In the genomic region with DNA sequence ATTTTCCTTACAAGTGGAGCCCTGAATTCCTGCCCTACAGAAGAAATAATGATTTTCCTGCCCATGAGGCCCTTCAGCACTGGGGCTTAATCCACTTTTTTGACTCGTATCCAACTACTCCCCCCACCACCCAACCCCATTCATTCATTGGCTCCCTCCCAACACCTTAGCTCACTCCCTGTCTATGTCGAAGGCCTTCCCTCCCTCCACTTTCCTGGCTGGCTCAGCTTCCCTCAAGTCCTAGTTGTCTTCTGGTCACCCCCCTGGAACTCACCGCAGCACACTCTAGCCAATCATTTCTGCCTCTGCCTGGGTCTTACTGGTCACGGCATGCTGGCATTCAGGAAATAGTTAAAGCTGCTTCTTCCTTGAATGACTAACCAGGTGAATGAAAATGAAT, we compare ENCODE assay signal across 13 cellular contexts.
DNase-seq lines count a peak whose midpoint lies in the region; ATAC-seq, FAIRE-seq and TF ChIP-seq lines count a peak whose summit lies in the region.
"Had no signal": no experiment of that assay in that cellular context is flagged by ENCODE, and none has a peak within 500 bp of the region (broad histone marks: within the 10 kb centered on the region; RNA-seq: fewer than 3 reads in every experiment).

No MANE protein-coding gene starts in this region.

- 60% methylated on average over 4 of the region's 4 CpGs for WGBS in A549 (ENCODE audit: missing lambda C conversion rate)
- 26 to 49% methylated on average over 2 to 3 of the region's 4 CpGs for WGBS in gastroesophageal sphincter (ENCODE audit: low coverage in 1 of 2), 2 donors

- TF ChIP-seq CTCF in A549 (IDR thresholded peaks at IDR 0.05) (no peak), RWPE2 (IDR thresholded peaks at IDR 0.05; ENCODE audit: poor library complexity, severe bottlenecking) (no peak), gastroesophageal sphincter (IDR thresholded peaks at IDR 0.05) (no peak)

- H3K27ac ChIP-seq in A549 (peak overlapping the region; percentile 10 to 44; a peak in 3 of 6 replicates), RWPE2 (ENCODE audit: poor library complexity, severe bottlenecking) (peak overlapping the region; percentile 61), gastroesophageal sphincter (no peak overlapping the region)

- DNase-seq in A549 (ENCODE audit: low read depth in 1 of 2, low spot score in 1 of 2): no peak
- peak; percentile 81 for DNase-seq in HK-2 (ENCODE audit: unreplicated experiment)
- DNase-seq in RWPE2 (ENCODE audit: low spot score): no peak
- DNase-seq in glomerular visceral epithelial cell (ENCODE audit: extremely low spot score): peak; percentile 98
- no peak for DNase-seq in H4 (ENCODE audit: low spot score)
- no peak for DNase-seq in activated T-cell treated with anti-CD3 and anti-CD28 coated beads for 4 hours
- DNase-seq: activated effector memory CD4-positive, alpha-beta T cell treated with anti-CD3 and anti-CD28 coated beads, Interleukin-2, amount 50 U/mL, for 16 hours; MM.1S; stimulated activated CD4-positive, alpha-beta T cell treated with anti-CD3 and anti-CD28 coated beads, Interleukin-4, amount 100 ng/mL, for 1 hour had no signal

- peaks cover 16% of the 10 kb centered on the region for H3K4me1 ChIP-seq in A549
- peaks cover 13% of the 10 kb centered on the region for H3K4me1 ChIP-seq in RWPE2 (ENCODE audit: insufficient read depth, poor library complexity, severe bottlenecking)
- H3K4me1 ChIP-seq in gastroesophageal sphincter: peaks cover 0 to 15% (median 0%) of the 10 kb centered on the region in 3 donors

- POLR2A ChIA-PET in A549 (lab: Yijun Ruan, JAX): no interaction called here

- CTCF ChIA-PET in A549 (lab: Yijun Ruan, JAX): interaction anchor here (0.7 kb wide), 1 partner anchor 646 kb away, joined by 3 read pairs; no protein-coding TSS in a partner anchor

- TF ChIP-seq EP300 in A549 (IDR thresholded peaks at IDR 0.05) (no peak), gastroesophageal sphincter (IDR thresholded peaks at IDR 0.05) (no peak)

- no peak for TF ChIP-seq RAD21 in A549 (conservative IDR thresholded peaks at IDR 0.05 in 1 of 2, IDR thresholded peaks at IDR 0.05 in 1 of 2)

- no peak for ATAC-seq in A549
- peak; percentile 49 for ATAC-seq in RWPE2 (ENCODE audit: low read depth)
- no peak for ATAC-seq in gastroesophageal sphincter
- ATAC-seq in GM19455 (IDR thresholded peaks at IDR 0.05; ENCODE audit: unreplicated experiment): no peak

- no peak for FAIRE-seq in A549 (lab: Jason Lieb, UNC)
- FAIRE-seq: D721Med, TTC549 had no signal

- no peaks in the 10 kb centered on the region for H3K9me3 ChIP-seq in A549
- H3K9me3 ChIP-seq in RWPE2 (ENCODE audit: severe bottlenecking): no peaks in the 10 kb centered on the region
- no peaks in the 10 kb centered on the region for H3K9me3 ChIP-seq in gastroesophageal sphincter

- H3K4me3 ChIP-seq in A549: no peak overlapping the region
- H3K4me3 ChIP-seq in RWPE2 (ENCODE audit: severe bottlenecking): no peak overlapping the region
- no peak overlapping the region for H3K4me3 ChIP-seq in gastroesophageal sphincter

- H3K36me3 ChIP-seq in RWPE2 (ENCODE audit: low read depth): no peaks in the 10 kb centered on the region
- H3K36me3 ChIP-seq in gastroesophageal sphincter: no peaks in the 10 kb centered on the region

- H3K4me2 ChIP-seq in A549: peak overlapping the region; percentile 50; the same call in 2 of the 3 replicates

- TF ChIP-seq POLR2A in A549 (IDR thresholded peaks at IDR 0.05; ENCODE audit: low read length) (no peak), gastroesophageal sphincter (IDR thresholded peaks at IDR 0.05) (no peak)

- H3K27me3 ChIP-seq in RWPE2 (ENCODE audit: insufficient read depth, poor library complexity, severe bottlenecking): no peaks in the 10 kb centered on the region
- no peaks in the 10 kb centered on the region for H3K27me3 ChIP-seq in gastroesophageal sphincter

TF ChIP-seq in A549, 52 proteins besides CTCF, POLR2A, EP300 and RAD21:
- TF ChIP-seq TFCP2L1 (CRISPR knock-in tag; IDR thresholded peaks at IDR 0.05): no peak
- no peak for TF ChIP-seq NFE2L2 (conservative IDR thresholded peaks at IDR 0.05; ENCODE audit: low read length)
- TF ChIP-seq ZFP36 (IDR thresholded peaks at IDR 0.05; ENCODE audit: borderline replicate concordance, partially characterized antibody): no peak
- no peak for TF ChIP-seq RARB (CRISPR knock-in tag; IDR thresholded peaks at IDR 0.05)
- no peak for TF ChIP-seq EHF (CRISPR knock-in tag; IDR thresholded peaks at IDR 0.05)
- TF ChIP-seq BHLHE40 (IDR thresholded peaks at IDR 0.05; ENCODE audit: low read depth, low read length): no peak
- no peak for TF ChIP-seq SMC3 (IDR thresholded peaks at IDR 0.05)
- no peak for TF ChIP-seq EHMT2 (IDR thresholded peaks at IDR 0.05; ENCODE audit: low read depth)

Comparison
In these comparisons a context has a peak if more than half of its experiments do, and no peak if none do; other contexts are left out.
1. DNase-seq: peak in HK-2 (single experiment) and glomerular visceral epithelial cell (single experiment); none in A549 (0 of 2), RWPE2 (single experiment), H4 (single experiment) and activated T-cell treated with anti-CD3 and anti-CD28 coated beads for 4 hours (single experiment).
2. H3K27ac ChIP-seq: peak in A549 (2 of 2) and RWPE2 (single experiment); none in gastroesophageal sphincter (0 of 4).